In the genomic region with DNA sequence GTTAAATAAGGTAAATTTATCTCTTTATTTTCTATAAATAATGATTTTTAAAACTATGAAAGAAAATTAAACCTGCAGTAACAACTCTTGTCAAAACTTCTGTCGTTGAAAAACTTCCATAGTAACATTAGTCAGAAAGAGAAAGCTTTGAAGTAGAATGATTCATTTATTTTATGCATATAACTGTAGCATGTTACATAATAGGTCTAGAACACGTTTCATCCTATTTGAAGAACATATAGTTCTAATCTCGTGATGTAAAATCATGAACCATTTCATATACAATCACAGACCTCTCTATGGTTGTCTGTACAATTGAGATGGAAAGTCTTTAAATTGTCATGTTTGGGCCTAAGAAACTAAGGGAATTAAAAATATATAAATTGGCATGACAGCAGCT, we compare ENCODE assay signal across 27 cellular contexts.
"Had no signal": no experiment of that assay in that cellular context is flagged by ENCODE, and none has a peak within 500 bp of the region (broad histone marks: within the 10 kb centered on the region; RNA-seq: fewer than 3 reads in every experiment).

No MANE protein-coding gene starts in this region.

- H3K4me3 ChIP-seq: left lung, lower lobe of right lung, mucosa of descending colon, pancreas, prostate gland, skin epidermis, stomach, suprapubic skin, thoracic aorta, tibial artery, upper lobe of right lung had no signal

- ATAC-seq: left colon; left lung; lower lobe of right lung; mucosa of descending colon; naive thymus-derived CD4-positive, alpha-beta T cell; natural killer cell treated with Interleukin-12 subunit alpha and Interleukin-12 subunit beta and Interleukin-15 and Interleukin-18, amount 100 ng/mL, for 72 hours; pancreas; right cardiac atrium; sciatic nerve; stimulated activated naive B cell treated with anti-CD40 and anti-IgM and Interleukin-4, amounts not matched to agents 10 μg/mL and 1 μg/mL and 100 μg/mL, for 72 hours; stimulated activated naive CD8-positive, alpha-beta T cell treated with anti-CD3 and anti-CD28 coated beads, Interleukin-15, Interleukin-2, amounts not matched to agents 100 U/mL and 50 U/mL, for 24 hours; upper lobe of right lung had no signal

- DNase-seq: hippocampal formation; left colon; left lung; lower lobe of right lung; midbrain; mucosa of descending colon; naive thymus-derived CD4-positive, alpha-beta T cell; pancreas; posterior cingulate gyrus; retina; right cardiac atrium; stimulated activated CD4-positive, alpha-beta T cell treated with anti-CD3 and anti-CD28 coated beads, Interleukin-12 subunit alpha, Interleukin-12 subunit beta, amount 100 ng/mL, for 4 hours; stimulated activated CD4-positive, alpha-beta T cell treated with anti-CD3 and anti-CD28 coated beads, Interleukin-15, amount 100 ng/mL, for 24 hours; stimulated activated CD4-positive, alpha-beta T cell treated with anti-CD3 and anti-CD28 coated beads, Interleukin-2, amount 100 ng/mL, for 24 hours; stimulated activated CD4-positive, alpha-beta T cell treated with anti-CD3 and anti-CD28 coated beads, Interleukin-4, amount 100 ng/mL, for 1 hour; stimulated activated naive B cell treated with anti-CD40 and anti-IgM and Interleukin-4, amounts not matched to agents 10 μg/mL and 1 μg/mL and 100 μg/mL, for 72 hours; stimulated activated naive CD8-positive, alpha-beta T cell treated with anti-CD3 and anti-CD28 coated beads, Interleukin-15, Interleukin-2, amounts not matched to agents 100 U/mL and 50 U/mL, for 24 hours; stomach; tibial artery; trophoblast cell; upper lobe of right lung had no signal
